Comparison of ENCODE assay signal across 28 cellular contexts in genomic region chr6:79804732-79805131, GRCh38.
"Had no signal": no experiment of that assay in that cellular context is flagged by ENCODE, and none has a peak within 500 bp of the region (broad histone marks: within the 10 kb centered on the region; RNA-seq: fewer than 3 reads in every experiment).

No MANE protein-coding gene starts in this region.

- DNase-seq: activated CD4-positive, alpha-beta memory T cell treated with anti-CD3 and anti-CD28 coated beads for 36 hours; activated CD4-positive, alpha-beta T cell treated with anti-CD3 and anti-CD28 coated beads for 36 hours; activated CD4-positive, alpha-beta T cell treated with anti-CD3 and anti-CD28 coated beads, Interleukin-2, amount 10 ng/mL, durations not matched to agents 24 days and 14 days; activated CD4-positive, CD25-positive, alpha-beta regulatory T cell; activated CD4-positive, CD25-positive, alpha-beta regulatory T cell treated with anti-CD3 and anti-CD28 coated beads, Interleukin-2, amount 50 U/mL, for 72 hours; activated CD8-positive, alpha-beta memory T cell treated with anti-CD3 and anti-CD28 coated beads for 24 hours; activated effector memory CD4-positive, alpha-beta T cell treated with Interleukin-2 at 50 U/mL for 16 hours; activated gamma-delta T cell treated with Interleukin-2 at 50 U/mL for 16 hours; activated naive CD4-positive, alpha-beta T cell treated with Interleukin-2 at 50 U/mL for 16 hours; activated T-cell treated with anti-CD3 and anti-CD28 coated beads, Interleukin-2, amount 50 U/mL, for 4 hours; adrenal gland; amygdala; central memory CD4-positive, alpha-beta T cell; cerebellar nuclear complex; colonic mucosa; dorsolateral prefrontal cortex; effector memory CD4-positive, alpha-beta T cell; endodermal cell; foreskin fibroblast; head of caudate nucleus; T-helper 2 cell had no signal

- H3K4me1 Mint-ChIP-seq: activated CD4-positive, alpha-beta T cell treated with anti-CD3 and anti-CD28 coated beads for 36 hours; activated naive CD4-positive, alpha-beta T cell treated with anti-CD3 and anti-CD28 coated beads, Interleukin-2, amount 50 U/mL, for 24 hours; activated T-helper 17 cell treated with anti-CD3 and anti-CD28 coated beads, Interleukin-2, amount 50 U/mL, for 72 hours had no signal

- ATAC-seq: activated CD4-positive, alpha-beta T cell treated with anti-CD3 and anti-CD28 coated beads for 36 hours; activated T-cell treated with anti-CD3 and anti-CD28 coated beads, Interleukin-2, amount 50 U/mL, for 4 hours; activated T-helper 17 cell treated with anti-CD3 and anti-CD28 coated beads, Interleukin-2, amount 50 U/mL, for 72 hours; esophagus mucosa had no signal

- H3K4me3 Mint-ChIP-seq: activated CD4-positive, alpha-beta memory T cell treated with anti-CD3 and anti-CD28 coated beads for 36 hours; activated CD4-positive, alpha-beta T cell treated with anti-CD3 and anti-CD28 coated beads for 36 hours; activated CD4-positive, alpha-beta T cell treated with anti-CD3 and anti-CD28 coated beads, Interleukin-2, amount 10 ng/mL, durations not matched to agents 24 days and 14 days; activated naive CD4-positive, alpha-beta T cell treated with anti-CD3 and anti-CD28 coated beads, Interleukin-2, amount 50 U/mL, for 24 hours; activated T-cell treated with anti-CD3 and anti-CD28 coated beads, Interleukin-2, amount 50 U/mL, for 4 hours; activated T-helper 17 cell treated with anti-CD3 and anti-CD28 coated beads, Interleukin-2, amount 50 U/mL, for 72 hours; brain; endodermal cell had no signal

- H3K4me1 ChIP-seq: adrenal gland, ascending aorta, breast epithelium, colonic mucosa had no signal

- H3K27me3 ChIP-seq: adrenal gland, ascending aorta, breast epithelium, cardiac muscle cell, colonic mucosa, dorsolateral prefrontal cortex had no signal

- H3K27ac ChIP-seq: adrenal gland, ascending aorta, breast epithelium, cardiac muscle cell, colonic mucosa, dorsolateral prefrontal cortex had no signal

- H3K9me3 Mint-ChIP-seq: activated naive CD4-positive, alpha-beta T cell treated with anti-CD3 and anti-CD28 coated beads, Interleukin-2, amount 50 U/mL, for 24 hours; activated T-helper 17 cell treated with anti-CD3 and anti-CD28 coated beads, Interleukin-2, amount 50 U/mL, for 72 hours had no signal

- H3K27ac Mint-ChIP-seq: activated CD4-positive, alpha-beta memory T cell treated with anti-CD3 and anti-CD28 coated beads for 36 hours; activated CD4-positive, alpha-beta T cell treated with anti-CD3 and anti-CD28 coated beads for 36 hours; activated CD4-positive, alpha-beta T cell treated with anti-CD3 and anti-CD28 coated beads, Interleukin-2, amount 10 ng/mL, durations not matched to agents 24 days and 14 days; activated naive CD4-positive, alpha-beta T cell treated with anti-CD3 and anti-CD28 coated beads, Interleukin-2, amount 50 U/mL, for 24 hours; activated T-helper 17 cell treated with anti-CD3 and anti-CD28 coated beads, Interleukin-2, amount 50 U/mL, for 72 hours; brain; endodermal cell had no signal

- H3K36me3 ChIP-seq: adrenal gland, ascending aorta, breast epithelium, cardiac muscle cell, colonic mucosa had no signal

- H3K4me3 ChIP-seq: adrenal gland, ascending aorta, breast epithelium, cardiac muscle cell, colonic mucosa, dorsolateral prefrontal cortex had no signal

- H3K9me3 ChIP-seq: adrenal gland, ascending aorta, breast epithelium, colonic mucosa had no signal

- H3K36me3 Mint-ChIP-seq: activated CD4-positive, alpha-beta memory T cell treated with anti-CD3 and anti-CD28 coated beads for 36 hours; activated naive CD4-positive, alpha-beta T cell treated with anti-CD3 and anti-CD28 coated beads, Interleukin-2, amount 50 U/mL, for 24 hours; brain had no signal
